8 cellular contexts compared by ENCODE assay signal in the genomic region with DNA sequence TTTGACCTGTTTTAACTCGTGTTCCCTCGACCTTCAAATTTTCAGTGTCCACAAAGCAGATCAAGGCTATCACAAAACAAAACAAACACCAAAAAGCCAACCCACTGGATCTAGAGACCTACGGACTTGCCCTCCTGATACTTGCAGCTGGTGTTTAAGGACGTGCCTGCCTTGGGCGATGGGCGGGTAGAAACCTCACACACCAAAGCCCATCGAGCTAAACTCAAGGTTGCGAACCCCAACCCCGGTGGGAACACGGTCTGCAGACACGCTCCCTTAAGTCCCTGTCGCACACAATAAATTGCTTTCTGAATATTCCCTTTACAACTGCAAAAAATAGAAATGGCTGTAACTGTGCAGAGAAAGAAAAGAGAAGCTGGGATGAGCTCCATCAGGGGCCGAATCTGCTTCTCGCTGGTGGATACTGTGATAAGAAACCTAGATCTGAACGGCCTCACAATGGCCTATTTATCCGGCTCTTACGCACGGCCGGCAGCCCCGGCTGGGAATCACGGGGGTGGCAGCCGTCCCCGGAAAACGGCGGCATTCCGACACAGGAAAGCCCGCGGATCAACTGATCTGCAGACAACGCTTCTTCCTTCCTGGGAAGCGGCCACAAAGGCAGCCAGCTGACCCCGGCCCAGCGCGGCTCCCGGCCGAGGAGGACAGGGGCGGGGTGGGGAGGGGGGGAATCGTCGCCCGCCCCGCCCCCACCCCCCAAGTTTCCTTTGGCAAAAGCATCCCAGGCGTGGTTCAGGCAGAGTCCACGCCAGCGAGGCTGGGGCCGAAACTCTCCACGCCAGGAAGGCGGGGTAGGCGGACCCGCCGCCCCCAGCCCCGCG.
A peak's percentile ranks its signal among the peaks of the same experiment; 100 is the strongest.
DNase-seq lines count a peak whose midpoint lies in the region; ATAC-seq, FAIRE-seq and TF ChIP-seq lines count a peak whose summit lies in the region.

No MANE protein-coding gene starts in this region.

- peaks cover 36% of the 10 kb centered on the region for H3K4me1 Mint-ChIP-seq in osteocyte (ENCODE audit: unreplicated experiment)

- intact Hi-C loops in left ventricle myocardium superior (cut with micrococcal nuclease): no loop called here

- H3K9me3 Mint-ChIP-seq in osteocyte (ENCODE audit: unreplicated experiment): no peaks in the 10 kb centered on the region

- peak; percentile 83 for ATAC-seq in left ventricle myocardium superior
- ATAC-seq in HG02610 (IDR thresholded peaks at IDR 0.05; ENCODE audit: unreplicated experiment): no peak

- H3K4me1 ChIP-seq in NT2/D1 (ENCODE audit: insufficient read depth, insufficient read length): no peaks in the 10 kb centered on the region

- no peaks in the 10 kb centered on the region for H3K27me3 Mint-ChIP-seq in osteocyte (ENCODE audit: unreplicated experiment)

- H3K36me3 ChIP-seq in NT2/D1 (ENCODE audit: insufficient read depth, insufficient read length, low read length): no peaks in the 10 kb centered on the region

- peak overlapping the region; percentile 6 for H3K9ac ChIP-seq in NT2/D1 (ENCODE audit: insufficient read length, low read depth)

- peak; percentile 78 for FAIRE-seq in GM19239 (lab: Jason Lieb, UNC)
- no peak for FAIRE-seq in RCC 7860 (lab: Jason Lieb, UNC)

- H3K27me3 ChIP-seq in NT2/D1 (ENCODE audit: insufficient read depth, insufficient read length): peaks cover 36% of the 10 kb centered on the region

- H3K4me3 ChIP-seq in AG04449 (ENCODE audit: low read depth, low read length) (peak overlapping the region; percentile 60), NT2/D1 (ENCODE audit: insufficient read length, low read depth) (peak overlapping the region; percentile 45)

- POLR2A ChIA-PET in AG04449 (lab: Yijun Ruan, JAX): no interaction called here

- CTCF ChIA-PET in AG04449 (lab: Yijun Ruan, JAX): interaction anchor here (1.0 to 2.6 kb wide), 3 partner anchors 207 to 357 kb away, joined by 3 to 11 read pairs (median 10); no protein-coding TSS in a partner anchor

- no peaks in the 10 kb centered on the region for H3K36me3 Mint-ChIP-seq in osteocyte (ENCODE audit: unreplicated experiment)

- DNase-seq in AG04449 (ENCODE audit: low read depth, low spot score): no peak
- peak; percentile 50 for DNase-seq in GM19239 (ENCODE audit: insufficient read length, low spot score)
- no peak for DNase-seq in NT2/D1 (ENCODE audit: low read depth, low spot score)
- DNase-seq in amygdala (lab: John Stamatoyannopoulos, UW): peak in 54 of 56 donors; percentile 9 to 79 (median 48)
- DNase-seq in left ventricle myocardium superior: peak; percentile 79
- no peak for DNase-seq in osteocyte (ENCODE audit: extremely low spot score, unreplicated experiment)
- DNase-seq in RCC 7860 (ENCODE audit: low spot score): no peak

- no peaks in the 10 kb centered on the region for H3K9me3 ChIP-seq in NT2/D1 (ENCODE audit: insufficient read depth, low read length)

- no peak for TF ChIP-seq CTCF in AG04449 (IDR thresholded peaks at IDR 0.05; ENCODE audit: insufficient read depth, low read length, missing control alignments)
- no peak for TF ChIP-seq CTCF in osteocyte (IDR thresholded peaks at IDR 0.05)

- peak overlapping the region; percentile 77 for H3K27ac Mint-ChIP-seq in osteocyte (ENCODE audit: unreplicated experiment)

- H3K4me3 Mint-ChIP-seq in osteocyte (ENCODE audit: unreplicated experiment): peak overlapping the region; percentile 67

Comparison
In these comparisons a context has a peak if more than half of its experiments do, and no peak if none do; other contexts are left out.
1. DNase-seq: peak in GM19239 (single experiment), amygdala (54 of 56) and left ventricle myocardium superior (single experiment); none in AG04449 (single experiment), NT2/D1 (single experiment), osteocyte (single experiment) and RCC 7860 (single experiment).